Comparison of ENCODE assay signal across 8 cellular contexts in the genomic region with DNA sequence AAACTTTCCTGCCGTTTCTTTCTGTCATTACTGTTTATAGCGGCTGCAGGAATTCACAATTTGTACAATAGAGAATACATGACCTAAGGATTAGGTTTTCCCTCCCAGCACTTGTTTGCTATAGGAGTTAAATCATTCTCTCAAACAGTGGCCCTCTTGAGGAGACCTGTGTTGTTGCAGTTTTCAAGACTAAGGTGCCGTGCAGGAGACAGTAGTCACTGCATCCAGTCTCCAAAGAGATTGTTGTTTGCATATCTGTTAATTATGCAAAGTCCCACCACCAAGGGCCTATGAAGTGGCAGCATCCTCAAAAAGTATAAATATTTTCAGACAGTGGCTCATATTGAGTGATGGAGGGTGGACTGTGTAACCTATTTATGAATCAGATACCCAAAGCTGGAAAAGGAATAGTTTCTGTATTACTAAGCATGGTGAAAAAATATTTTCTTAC. TPM values are rescaled to one million over a fixed set of nuclear protein-coding genes. Genes with fewer than 3 reads are reported as not detected.
DNase-seq lines count a peak whose midpoint lies in the region; ATAC-seq and TF ChIP-seq lines count a peak whose summit lies in the region.

No MANE protein-coding gene starts in this region.

- intact Hi-C loops in adrenal gland (cut with DNase I): loop anchor here (5.0 to 10.0 kb wide), 4 partner anchors 128 to 345 kb away; a partner anchor contains a TSS

- TF ChIP-seq POLR2A in adrenal gland (IDR thresholded peaks at IDR 0.05): no peak

- H3K27me3 ChIP-seq in BJ (ENCODE audit: control insufficient read depth, insufficient read depth, low read length) (no peaks in the 10 kb centered on the region), adrenal gland (no peaks in the 10 kb centered on the region)

- peak; percentile 40 for ATAC-seq in GM18511 (IDR thresholded peaks at IDR 0.05; ENCODE audit: unreplicated experiment)
- peak; percentile 70 for ATAC-seq in stimulated activated naive CD8-positive, alpha-beta T cell treated with anti-CD3 and anti-CD28 coated beads, Interleukin-15, Interleukin-2, amounts not matched to agents 100 U/mL and 50 U/mL, for 24 hours
- no peak for ATAC-seq in HG03439 (IDR thresholded peaks at IDR 0.05; ENCODE audit: unreplicated experiment)

- peak; percentile 62 for TF ChIP-seq CTCF in BJ (IDR thresholded peaks at IDR 0.05; ENCODE audit: insufficient read depth, low read depth, low read length)
- peak; percentile 30 to 71 (median 59) for TF ChIP-seq CTCF in adrenal gland (IDR thresholded peaks at IDR 0.05)

- DNase-seq in BJ (ENCODE audit: low read depth) (no peak), NCI-H1092 (lab: John Stamatoyannopoulos, UW) (peak; percentile 18), adrenal gland (peak in 3 of 7 donors; percentile 38 to 66 (median 47)), inferior parietal cortex (ENCODE audit: extremely low spot score) (peak; percentile 46), amniotic stem cell (lab: John Stamatoyannopoulos, UW) (no peak)
- DNase-seq in stimulated activated naive CD8-positive, alpha-beta T cell treated with anti-CD3 and anti-CD28 coated beads, Interleukin-15, Interleukin-2, amounts not matched to agents 100 U/mL and 50 U/mL, for 24 hours: peak; percentile 16

- H3K4me1 ChIP-seq in adrenal gland (replicated peaks in 1 of 2): peaks cover 6 to 20% of the 10 kb centered on the region in 2 donors

- WGBS in adrenal gland, 4 donors: 13 to 27% (median 19%) methylated on average over 3 of the region's 3 CpGs

- POLR2A ChIA-PET in BJ (lab: Charles Lee): interaction anchor here (0.6 kb wide), 1 partner anchor 35 kb away, joined by 3 read pairs; no protein-coding TSS in a partner anchor

- peaks cover 4% of the 10 kb centered on the region; the same call in 1 of the 2 replicates for H3K36me3 ChIP-seq in BJ (ENCODE audit: control insufficient read depth, insufficient read depth, low read length)
- H3K36me3 ChIP-seq in adrenal gland (replicated peaks in 1 of 2): no peaks in the 10 kb centered on the region

- CTCF ChIA-PET in BJ (lab: Yijun Ruan, JAX): interaction anchor here (0.8 to 4.0 kb wide), 9 partner anchors 8 to 257 kb away, joined by 3 to 23 read pairs (median 4); no protein-coding TSS in a partner anchor

- H3K4me3 ChIP-seq in BJ (ENCODE audit: low read depth, low read length) (peak overlapping the region; percentile 61), adrenal gland (peak overlapping the region in 1 of 4 donors; percentile 17)

- H3K27ac ChIP-seq in adrenal gland: no peak overlapping the region

- H3K9me3 ChIP-seq in adrenal gland (replicated peaks in 1 of 3): no peaks in the 10 kb centered on the region

RNA-seq across cellular contexts. Expression of a gene that starts 2.3 kb away (rescaled TPM):
- polyA plus RNA-seq in BJ (2011; rRNA removed): 258 and 343 TPM in 2 replicates
- polyA minus RNA-seq in BJ (2011; rRNA and poly(A)+ RNA removed): 174 and 226 TPM in 2 replicates
- 10 to 100 TPM; 16.2 to 49.4 (median 41.4) TPM for total RNA-seq in adrenal gland
- polyA plus RNA-seq in adrenal gland: 10 to 100 TPM in 1 of 3 donors, 1 to 10 TPM in 2; 5.1 to 27.7 (median 9.5) TPM

Comparison
In these comparisons a context has a peak if more than half of its experiments do, and no peak if none do; other contexts are left out.
1. DNase-seq: peak in NCI-H1092 (single experiment), inferior parietal cortex (single experiment) and stimulated activated naive CD8-positive, alpha-beta T cell treated with anti-CD3 and anti-CD28 coated beads, Interleukin-15, Interleukin-2, amounts not matched to agents 100 U/mL and 50 U/mL, for 24 hours (single experiment); none in BJ (single experiment) and amniotic stem cell (single experiment).